In the genomic region with DNA sequence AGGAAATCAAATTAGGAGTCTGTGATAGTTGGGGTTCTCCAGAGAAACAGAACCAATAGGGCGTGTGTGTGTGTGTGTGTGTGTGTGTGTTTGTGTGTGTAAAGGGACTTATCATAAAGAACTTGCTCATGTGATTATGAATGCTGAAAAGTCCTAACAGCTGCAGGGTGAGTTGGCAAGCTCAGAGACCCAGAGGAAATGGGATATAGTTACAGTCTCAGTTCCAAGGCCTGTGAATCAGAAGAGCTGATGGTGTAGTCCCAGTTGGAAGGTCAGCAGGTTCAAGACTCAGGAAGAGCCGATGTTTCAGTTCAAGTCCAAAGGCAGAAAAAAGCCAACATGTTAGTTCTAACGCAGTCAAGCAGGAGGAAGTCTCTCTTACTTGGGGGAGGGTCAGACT, we compare ENCODE assay signal across 26 cellular contexts.
"Had no signal": no experiment of that assay in that cellular context is flagged by ENCODE, and none has a peak within 500 bp of the region (broad histone marks: within the 10 kb centered on the region; RNA-seq: fewer than 3 reads in every experiment).

No MANE protein-coding gene starts in this region.

- H3K4me2 ChIP-seq: hepatocyte had no signal

- H3K4me1 Mint-ChIP-seq: activated CD4-positive, alpha-beta T cell treated with anti-CD3 and anti-CD28 coated beads, Interleukin-2, amount 10 ng/mL, durations not matched to agents 7 days and 5 days; activated naive CD4-positive, alpha-beta T cell treated with anti-CD3 and anti-CD28 coated beads, Interleukin-2, amount 50 U/mL, for 24 hours; endodermal cell; stimulated activated naive B cell treated with anti-CD40 and anti-IgM and Interleukin-4, amounts not matched to agents 10 μg/mL and 1 μg/mL and 100 μg/mL, for 72 hours; T-cell had no signal

- H3K27ac Mint-ChIP-seq: activated CD4-positive, alpha-beta T cell treated with anti-CD3 and anti-CD28 coated beads, Interleukin-2, amount 10 ng/mL, durations not matched to agents 7 days and 5 days; activated CD8-positive, alpha-beta T cell treated with anti-CD3 and anti-CD28 coated beads, Interleukin-2, amount 10 ng/mL, durations not matched to agents 7 days and 5 days; activated naive CD4-positive, alpha-beta T cell treated with anti-CD3 and anti-CD28 coated beads, Interleukin-2, amount 50 U/mL, for 24 hours; activated T-helper 1 cell treated with anti-CD3 and anti-CD28 coated beads, Interleukin-12 subunit alpha, Interleukin-12 subunit beta, Interleukin-2, Interleukin-4 antibody, amounts not matched to agents 30 ng/mL and 10 ng/mL and 1 ng/mL, durations not matched to agents 14 hours and 24 hours and 36 hours; endodermal cell; stimulated activated naive B cell treated with anti-CD40 and anti-IgM and Interleukin-4, amounts not matched to agents 10 μg/mL and 1 μg/mL and 100 μg/mL, for 72 hours; T-cell; T-helper 2 cell treated with Interferon-gamma antibody and Interleukin-4, amounts not matched to agents 5 μg/mL and 100 μg/mL, for 36 hours; type B pancreatic cell had no signal

- H3K79me2 ChIP-seq: hepatocyte had no signal

- H3K9me3 Mint-ChIP-seq: activated naive CD4-positive, alpha-beta T cell treated with anti-CD3 and anti-CD28 coated beads, Interleukin-2, amount 50 U/mL, for 24 hours; activated T-helper 1 cell treated with anti-CD3 and anti-CD28 coated beads, Interleukin-12 subunit alpha, Interleukin-12 subunit beta, Interleukin-2, Interleukin-4 antibody, amounts not matched to agents 30 ng/mL and 10 ng/mL and 1 ng/mL, durations not matched to agents 14 hours and 24 hours and 36 hours; endodermal cell; type B pancreatic cell had no signal

- H3K36me3 Mint-ChIP-seq: activated naive CD4-positive, alpha-beta T cell treated with anti-CD3 and anti-CD28 coated beads, Interleukin-2, amount 50 U/mL, for 24 hours; stimulated activated naive B cell treated with anti-CD40 and anti-IgM and Interleukin-4, amounts not matched to agents 10 μg/mL and 1 μg/mL and 100 μg/mL, for 72 hours; T-cell; type B pancreatic cell had no signal

- H3K27ac ChIP-seq: breast epithelium, colonic mucosa, epithelial cell of prostate, hepatocyte, testis, WERI-Rb-1 had no signal

- H3K4me1 ChIP-seq: breast epithelium, colonic mucosa, testis had no signal

- ATAC-seq: activated CD8-positive, alpha-beta T cell treated with anti-CD3 and anti-CD28 coated beads, Interleukin-2, amount 10 ng/mL, durations not matched to agents 7 days and 5 days; left cardiac atrium; sciatic nerve; SK-N-SH treated with all-trans-retinoic acid at 6 μM for 48 hours; stimulated activated naive B cell treated with anti-CD40 and anti-IgM and Interleukin-4, amounts not matched to agents 10 μg/mL and 1 μg/mL and 100 μg/mL, for 72 hours; T-cell had no signal

- H3K4me3 Mint-ChIP-seq: activated CD4-positive, alpha-beta T cell treated with anti-CD3 and anti-CD28 coated beads, Interleukin-2, amount 10 ng/mL, durations not matched to agents 7 days and 5 days; activated CD8-positive, alpha-beta T cell treated with anti-CD3 and anti-CD28 coated beads, Interleukin-2, amount 10 ng/mL, durations not matched to agents 7 days and 5 days; activated naive CD4-positive, alpha-beta T cell treated with anti-CD3 and anti-CD28 coated beads, Interleukin-2, amount 50 U/mL, for 24 hours; activated T-helper 1 cell treated with anti-CD3 and anti-CD28 coated beads, Interleukin-12 subunit alpha, Interleukin-12 subunit beta, Interleukin-2, Interleukin-4 antibody, amounts not matched to agents 30 ng/mL and 10 ng/mL and 1 ng/mL, durations not matched to agents 14 hours and 24 hours and 36 hours; endodermal cell; stimulated activated naive B cell treated with anti-CD40 and anti-IgM and Interleukin-4, amounts not matched to agents 10 μg/mL and 1 μg/mL and 100 μg/mL, for 72 hours; T-cell; T-helper 2 cell treated with Interferon-gamma antibody and Interleukin-4, amounts not matched to agents 5 μg/mL and 100 μg/mL, for 36 hours; type B pancreatic cell had no signal

- H2AFZ ChIP-seq: hepatocyte had no signal

- H3K9me3 ChIP-seq: breast epithelium, colonic mucosa, testis had no signal

- DNase-seq: activated CD4-positive, alpha-beta T cell treated with anti-CD3 and anti-CD28 coated beads, Interleukin-2, amount 10 ng/mL, durations not matched to agents 7 days and 5 days; activated CD4-positive, CD25-positive, alpha-beta regulatory T cell treated with anti-CD3 and anti-CD28 coated beads, Interleukin-2, amount 50 U/mL, for 72 hours; activated CD8-positive, alpha-beta T cell treated with anti-CD3 and anti-CD28 coated beads, Interleukin-2, amount 10 ng/mL, durations not matched to agents 7 days and 5 days; activated gamma-delta T cell; aorta; colonic mucosa; endodermal cell; left cardiac atrium; midbrain; occipital lobe; posterior cingulate gyrus; stimulated activated CD4-positive, alpha-beta T cell treated with anti-CD3 and anti-CD28 coated beads, Interleukin-2, amount 100 ng/mL, for 48 hours; stimulated activated CD8-positive, alpha-beta memory T cell treated with anti-CD3 and anti-CD28 coated beads, Interleukin-4, amount 100 ng/mL, for 48 hours; stimulated activated naive B cell treated with anti-CD40 and anti-IgM and Interleukin-4, amounts not matched to agents 10 μg/mL and 1 μg/mL and 100 μg/mL, for 72 hours; T-cell; testis; WERI-Rb-1 had no signal

- H3K27me3 ChIP-seq: breast epithelium, colonic mucosa, hepatocyte, testis had no signal

- H3K4me3 ChIP-seq: breast epithelium, colonic mucosa, hepatocyte, testis had no signal

- H3K36me3 ChIP-seq: breast epithelium, colonic mucosa, WERI-Rb-1 had no signal

- H3K27me3 Mint-ChIP-seq: activated CD4-positive, alpha-beta T cell treated with anti-CD3 and anti-CD28 coated beads, Interleukin-2, amount 10 ng/mL, durations not matched to agents 7 days and 5 days; activated naive CD4-positive, alpha-beta T cell treated with anti-CD3 and anti-CD28 coated beads, Interleukin-2, amount 50 U/mL, for 24 hours; stimulated activated naive B cell treated with anti-CD40 and anti-IgM and Interleukin-4, amounts not matched to agents 10 μg/mL and 1 μg/mL and 100 μg/mL, for 72 hours; T-cell; type B pancreatic cell had no signal
